In genomic region chr1:15523922-15524282, GRCh38 we compare ENCODE assay signal across 8 cellular contexts. TPM values are rescaled to one million over a fixed set of nuclear protein-coding genes. Genes with fewer than 3 reads are reported as not detected.
DNase-seq lines count a peak whose midpoint lies in the region; ATAC-seq and TF ChIP-seq lines count a peak whose summit lies in the region.

CASP9 (minus strand) TSS chr1:15524215; CDS start chr1:15524200, 15 bp downstream.

- H3K4me3 ChIP-seq in GM12864 (ENCODE audit: low read depth, low read length) (peak within 1 kb of the TSS; percentile 86), NB4 (ENCODE audit: low read depth, low read length) (peak within 1 kb of the TSS; percentile 92)

- H3K27ac ChIP-seq in cingulate gyrus (ENCODE audit: low read depth, low read length) = peak within 1 kb of the TSS; percentile 100

- peak; percentile 53 for TF ChIP-seq POLR2A in NB4 (IDR thresholded peaks at IDR 0.05; ENCODE audit: extremely low read depth, insufficient read length)

- DNase-seq in GM12864 (ENCODE audit: low read depth) (no peak), NB4 (ENCODE audit: low read depth) (no peak), mucosa of gallbladder (ENCODE audit: low spot score) (no peak), activated gamma-delta T cell (lab: John Stamatoyannopoulos, UW) (no peak), COLO668 (lab: John Stamatoyannopoulos, UW; ENCODE audit: unreplicated experiment) (no peak)

- TF ChIP-seq CTCF in GM12864 (IDR thresholded peaks at IDR 0.05; ENCODE audit: low read depth, low read length, missing control alignments) (no peak), NB4 (IDR thresholded peaks at IDR 0.05; ENCODE audit: low read depth, low read length) (no peak)

- ATAC-seq in HG02763 (IDR thresholded peaks at IDR 0.05; ENCODE audit: unreplicated experiment) (no peak), HG02870 (IDR thresholded peaks at IDR 0.05; ENCODE audit: unreplicated experiment) (no peak)

RNA-seq across cellular contexts. Expression of gene CASP9, which starts in this region (rescaled TPM):
- 26.6 TPM for total RNA-seq in mucosa of gallbladder
